10 cellular contexts compared by ENCODE assay signal in genomic region chr6:84575264-84575663, GRCh38.
DNase-seq lines count a peak whose midpoint lies in the region; ATAC-seq, FAIRE-seq and TF ChIP-seq lines count a peak whose summit lies in the region.
"Had no signal": no experiment of that assay in that cellular context is flagged by ENCODE, and none has a peak within 500 bp of the region (broad histone marks: within the 10 kb centered on the region; RNA-seq: fewer than 3 reads in every experiment).

No MANE protein-coding gene starts in this region.

- no peak for DNase-seq in activated CD8-positive, alpha-beta memory T cell treated with anti-CD3 and anti-CD28 coated beads, Interleukin-2, amount 10 ng/mL, durations not matched to agents 7 days and 5 days
- no peak for DNase-seq in activated CD8-positive, alpha-beta memory T cell treated with anti-CD3 and anti-CD28 coated beads for 24 hours
- peak; percentile 37 for DNase-seq in PC-3
- DNase-seq in stimulated activated naive CD8-positive, alpha-beta T cell treated with anti-CD3 and anti-CD28 coated beads, Interleukin-15, Interleukin-2, amounts not matched to agents 100 U/mL and 50 U/mL, for 24 hours = no peak
- DNase-seq in activated gamma-delta T cell treated with Interleukin-2 at 50 U/mL for 16 hours = no peak
- no peak for DNase-seq in NCI-H1092 treated with DMSO at 0.1 percent for 48 hours (lab: John Stamatoyannopoulos, UW)
- DNase-seq in frontal cortex (ENCODE audit: low spot score in 2 of 2) = no peak

- no peak overlapping the region for H2AFZ ChIP-seq in PC-3 (ENCODE audit: low read length)

- H3K36me3 ChIP-seq in PC-3 (ENCODE audit: low read depth, low read length) = no peaks in the 10 kb centered on the region; the same call in 1 of the 2 replicates

- intact Hi-C loops in PC-3 (cut with micrococcal nuclease) = no loop called here

- BruUV-seq in PC-3 (replicated peaks; lab: Mats Ljungman, UMichigan) = no TSS peak

- no peak overlapping the region for H3K27ac ChIP-seq in PC-3 (ENCODE audit: low read length)

- H3K4me1 ChIP-seq in PC-3 (ENCODE audit: insufficient read depth, low read length) = 0 out of 2 replicates have a peak, but pooled peaks cover 5% of the 10 kb centered on the region

- CTCF ChIA-PET in activated CD8-positive, alpha-beta memory T cell treated with anti-CD3 and anti-CD28 coated beads, Interleukin-2, amount 10 ng/mL, durations not matched to agents 7 days and 5 days (lab: Charles Lee) = no interaction called here
- CTCF ChIA-PET in PC-3 (lab: Charles Lee) = no interaction called here

- H3K4me3 ChIP-seq in PC-3 (ENCODE audit: low read length) = no peak overlapping the region

- H3K4me1 Mint-ChIP-seq in activated CD8-positive, alpha-beta memory T cell treated with anti-CD3 and anti-CD28 coated beads, Interleukin-2, amount 10 ng/mL, durations not matched to agents 7 days and 5 days = peaks cover 8% of the 10 kb centered on the region
- H3K4me1 Mint-ChIP-seq: memory B cell had no signal

- no peak overlapping the region for H3K27ac Mint-ChIP-seq in activated CD8-positive, alpha-beta memory T cell treated with anti-CD3 and anti-CD28 coated beads, Interleukin-2, amount 10 ng/mL, durations not matched to agents 7 days and 5 days
- H3K27ac Mint-ChIP-seq: activated naive CD8-positive, alpha-beta T cell; memory B cell had no signal

- no peaks in the 10 kb centered on the region for H3K79me2 ChIP-seq in PC-3 (ENCODE audit: low read length)

- POLR2A ChIA-PET in PC-3 (lab: Charles Lee; ENCODE audit: unreplicated experiment) = no interaction called here

- no peaks in the 10 kb centered on the region for H4K20me1 ChIP-seq in PC-3 (ENCODE audit: low read length)

- no peaks in the 10 kb centered on the region for H3K9me3 ChIP-seq in PC-3 (ENCODE audit: low read length)

- H3K9ac ChIP-seq in PC-3 (ENCODE audit: low read length) = no peak overlapping the region

- no peaks in the 10 kb centered on the region for H3K27me3 ChIP-seq in PC-3 (ENCODE audit: low read length)

- no peak overlapping the region for H3K4me2 ChIP-seq in PC-3 (ENCODE audit: low read length)

- FAIRE-seq in frontal cortex (lab: Jason Lieb, UNC) = no peak

- ATAC-seq in activated CD8-positive, alpha-beta memory T cell treated with anti-CD3 and anti-CD28 coated beads, Interleukin-2, amount 10 ng/mL, durations not matched to agents 7 days and 5 days = peak; percentile 82
- ATAC-seq in HG03045 (IDR thresholded peaks at IDR 0.05; ENCODE audit: unreplicated experiment) (peak; percentile 83), PC-3 (peak; percentile 73)
- peak; percentile 9 for ATAC-seq in stimulated activated naive CD8-positive, alpha-beta T cell treated with anti-CD3 and anti-CD28 coated beads, Interleukin-15, Interleukin-2, amounts not matched to agents 100 U/mL and 50 U/mL, for 24 hours

- H3K36me3 Mint-ChIP-seq in activated CD8-positive, alpha-beta memory T cell treated with anti-CD3 and anti-CD28 coated beads, Interleukin-2, amount 10 ng/mL, durations not matched to agents 7 days and 5 days = peaks cover 2% of the 10 kb centered on the region
- H3K36me3 Mint-ChIP-seq: activated naive CD8-positive, alpha-beta T cell; memory B cell had no signal

- peaks cover 4% of the 10 kb centered on the region for H3K9me3 Mint-ChIP-seq in activated CD8-positive, alpha-beta memory T cell treated with anti-CD3 and anti-CD28 coated beads, Interleukin-2, amount 10 ng/mL, durations not matched to agents 7 days and 5 days (ENCODE audit: low read depth)

- no peaks in the 10 kb centered on the region for H3K27me3 Mint-ChIP-seq in activated CD8-positive, alpha-beta memory T cell treated with anti-CD3 and anti-CD28 coated beads, Interleukin-2, amount 10 ng/mL, durations not matched to agents 7 days and 5 days
- H3K27me3 Mint-ChIP-seq: activated naive CD8-positive, alpha-beta T cell; memory B cell had no signal

- no peaks in the 10 kb centered on the region for H3F3A ChIP-seq in PC-3 (ENCODE audit: low read length, unreplicated experiment)

- H3K4me3 Mint-ChIP-seq in activated CD8-positive, alpha-beta memory T cell treated with anti-CD3 and anti-CD28 coated beads, Interleukin-2, amount 10 ng/mL, durations not matched to agents 7 days and 5 days = no peak overlapping the region
- H3K4me3 Mint-ChIP-seq: activated naive CD8-positive, alpha-beta T cell; memory B cell had no signal

- no peak for TF ChIP-seq CTCF in PC-3 (conservative IDR thresholded peaks at IDR 0.05; ENCODE audit: low read depth, low read length)

- no peaks in the 10 kb centered on the region for H3K9me2 ChIP-seq in PC-3 (replicated peaks; ENCODE audit: low read length)

Comparison
In these comparisons a context has a peak if more than half of its experiments do, and no peak if none do; other contexts are left out.
1. ATAC-seq: peak in every context shown above with its lines; median percentile 83 in HG03045; 82 in activated CD8-positive, alpha-beta memory T cell treated with anti-CD3 and anti-CD28 coated beads, Interleukin-2, amount 10 ng/mL, durations not matched to agents 7 days and 5 days; 73 in PC-3; 9 in stimulated activated naive CD8-positive, alpha-beta T cell treated with anti-CD3 and anti-CD28 coated beads, Interleukin-15, Interleukin-2, amounts not matched to agents 100 U/mL and 50 U/mL, for 24 hours.